ENCODE assay signal across 1 cellular context in genomic region chr7:129825005-129825553, GRCh38.
TF ChIP-seq lines count a peak whose summit lies in the region.

No MANE protein-coding gene starts in this region.

TF ChIP-seq in K562, 482 proteins besides CTCF, POLR2A, EP300 and RAD21 (continued from another document and continues in another):
- TF ChIP-seq RREB1 (CRISPR knock-in tag; IDR thresholded peaks at IDR 0.05) = no peak
- TF ChIP-seq STAT5A (IDR thresholded peaks at IDR 0.05; ENCODE audit: borderline replicate concordance, low read length) = no peak
- 0 out of 2 replicates have a peak, but pooled peaks have one; percentile 11 for TF ChIP-seq RB1 (IDR thresholded peaks at IDR 0.05; ENCODE audit: low read depth)
- no peak for TF ChIP-seq ZNF431 (CRISPR knock-in tag; IDR thresholded peaks at IDR 0.05)
- TF ChIP-seq NR0B1 (IDR thresholded peaks at IDR 0.05; ENCODE audit: partially characterized antibody) = no peak
- no peak for TF ChIP-seq ZNF583 (CRISPR knock-in tag; IDR thresholded peaks at IDR 0.05)
- TF ChIP-seq HDAC2 (IDR thresholded peaks at IDR 0.05) = peak; percentile 65; the same call in 1 of the 2 replicates
- peak; percentile 16 for TF ChIP-seq E2F8 (IDR thresholded peaks at IDR 0.05; ENCODE audit: low read depth, partially characterized antibody)
- no peak for TF ChIP-seq POLR3A (IDR thresholded peaks at IDR 0.05; ENCODE audit: borderline replicate concordance, extremely low read depth, insufficient read depth, insufficient read length)
- TF ChIP-seq ZNF232 (CRISPR knock-in tag; IDR thresholded peaks at IDR 0.05) = no peak
- no peak; the same call in 1 of the 2 replicates for TF ChIP-seq MTA1 (IDR thresholded peaks at IDR 0.05; ENCODE audit: borderline replicate concordance)
- TF ChIP-seq SNIP1 (IDR thresholded peaks at IDR 0.05; ENCODE audit: low read depth) = no peak
- TF ChIP-seq UBTF (IDR thresholded peaks at IDR 0.05; ENCODE audit: borderline replicate concordance in 1 of 2, low read depth in 2 of 2, low read length in 2 of 2) = 0 out of 4 replicates have a peak, but pooled peaks of 1 of the 2 experiments have one; percentile 2
- TF ChIP-seq NR3C1 (CRISPR knock-in tag; IDR thresholded peaks at IDR 0.05) = no peak
- TF ChIP-seq EGR1 (conservative IDR thresholded peaks at IDR 0.05) = 0 out of 2 replicates have a peak, but pooled peaks have one; percentile 2
- no peak for TF ChIP-seq SREBF1 (IDR thresholded peaks at IDR 0.05; ENCODE audit: borderline replicate concordance, low read depth, low read length)
- TF ChIP-seq BMI1 (IDR thresholded peaks at IDR 0.05; ENCODE audit: low read length) = no peak
- no peak for TF ChIP-seq HSF4 (CRISPR knock-in tag; IDR thresholded peaks at IDR 0.05; ENCODE audit: borderline replicate concordance)
- no peak for TF ChIP-seq ZC3H4 (CRISPR knock-in tag; IDR thresholded peaks at IDR 0.05; ENCODE audit: borderline replicate concordance)
- TF ChIP-seq PCBP1 (IDR thresholded peaks at IDR 0.05; ENCODE audit: low read depth, low read length, poor library complexity, severe bottlenecking) = no peak
- no peak for TF ChIP-seq PYGO2 (tag; IDR thresholded peaks at IDR 0.05)
- TF ChIP-seq ETV1 (tag; conservative IDR thresholded peaks at IDR 0.05; ENCODE audit: low read depth) = peak; percentile 59; the same call in 1 of the 2 replicates
- peak; percentile 89 for TF ChIP-seq MEIS2 (IDR thresholded peaks at IDR 0.05; ENCODE audit: partially characterized antibody)
- TF ChIP-seq C11orf30 (IDR thresholded peaks at IDR 0.05; ENCODE audit: low read depth) = no peak
- no peak for TF ChIP-seq ELK3 (CRISPR knock-in tag; IDR thresholded peaks at IDR 0.05)
- TF ChIP-seq HNRNPK (IDR thresholded peaks at IDR 0.05; ENCODE audit: low read depth, low read length, poor library complexity, severe bottlenecking) = no peak
- TF ChIP-seq TAF7 (tag; IDR thresholded peaks at IDR 0.05) = 0 out of 2 replicates have a peak, but pooled peaks have one; percentile 7
- TF ChIP-seq WHSC1 (IDR thresholded peaks at IDR 0.05; ENCODE audit: low read length) = no peak
- TF ChIP-seq SRF (CRISPR knock-in tag; IDR thresholded peaks at IDR 0.05) = peak in 1 of 2 experiments; percentile 67; a peak in 1 of 4 replicates
- peak; percentile 12 for TF ChIP-seq SAP30 (IDR thresholded peaks at IDR 0.05; ENCODE audit: borderline replicate concordance, insufficient read depth, low read depth, low read length, poor library complexity, severe bottlenecking)
- no peak for TF ChIP-seq NELFE (IDR thresholded peaks at IDR 0.05; ENCODE audit: insufficient read depth, insufficient read length)
- TF ChIP-seq ZNF282 (CRISPR knock-in tag; IDR thresholded peaks at IDR 0.05) = no peak
- TF ChIP-seq SRSF9 (IDR thresholded peaks at IDR 0.05; ENCODE audit: borderline replicate concordance, low read depth, low read length) = no peak
- TF ChIP-seq PRDM10 (IDR thresholded peaks at IDR 0.05; ENCODE audit: partially characterized antibody) = peak; percentile 61
- no peak for TF ChIP-seq E2F1 (CRISPR knock-in tag; IDR thresholded peaks at IDR 0.05)
- no peak for TF ChIP-seq TAF15 (IDR thresholded peaks at IDR 0.05; ENCODE audit: low read depth, low read length)
- TF ChIP-seq MIER1 (IDR thresholded peaks at IDR 0.05; ENCODE audit: low read depth) = no peak
- no peak for TF ChIP-seq EWSR1 (IDR thresholded peaks at IDR 0.05; ENCODE audit: borderline replicate concordance, low read depth, partially characterized antibody)
- TF ChIP-seq CREM (IDR thresholded peaks at IDR 0.05; ENCODE audit: low read depth) = peak; percentile 42; the same call in 1 of the 2 replicates
